Comparison of ENCODE assay signal across 21 cellular contexts in genomic region chr11:91966368-91966767, GRCh38.
DNase-seq lines count a peak whose midpoint lies in the region; ATAC-seq and TF ChIP-seq lines count a peak whose summit lies in the region.
"Had no signal": no experiment of that assay in that cellular context is flagged by ENCODE, and none has a peak within 500 bp of the region (broad histone marks: within the 10 kb centered on the region; RNA-seq: fewer than 3 reads in every experiment).

No MANE protein-coding gene starts in this region.

- no peak overlapping the region for H3K23ac ChIP-seq in H9 (ENCODE audit: insufficient read length, low read depth, low read length)

- no peaks in the 10 kb centered on the region for H3K79me1 ChIP-seq in H9 (ENCODE audit: insufficient read depth, low read depth, low read length, poor library complexity, severe bottlenecking)

- no peak overlapping the region for H4K8ac ChIP-seq in H9 (replicated peaks; ENCODE audit: insufficient read length, low read depth, low read length)

- peak; percentile 37 for ATAC-seq in left lobe of liver
- no peak for ATAC-seq in CD4-positive, alpha-beta T cell (ENCODE audit: poor library complexity)
- ATAC-seq: A549 had no signal

- H4K20me1 ChIP-seq in mammary epithelial cell (ENCODE audit: insufficient read depth, low read length) (no peaks in the 10 kb centered on the region), H9 (ENCODE audit: control insufficient read depth, insufficient read depth, insufficient read length) (no peaks in the 10 kb centered on the region)
- H4K20me1 ChIP-seq: BLaER1 treated with 17β-estradiol and CSF1 and Interleukin-3, amounts not matched to agents 10 nM and 100 nM had no signal

- no peaks in the 10 kb centered on the region for H3K27me3 Mint-ChIP-seq in MCF 10A (ENCODE audit: insufficient read depth, unreplicated experiment)
- H3K27me3 Mint-ChIP-seq in CD4-positive, alpha-beta T cell = no peaks in the 10 kb centered on the region
- no peaks in the 10 kb centered on the region for H3K27me3 Mint-ChIP-seq in H9 (ENCODE audit: low read depth)
- H3K27me3 Mint-ChIP-seq: CD4-positive, alpha-beta memory T cell had no signal

- WGBS in mammary epithelial cell (ENCODE audit: low coverage, missing lambda C conversion rate) = 86% methylated on average over 1 of the region's 1 CpG
- whole genome bisulfite sequencing in H9 (ENCODE audit: extremely low coverage, insufficient read length, low lambda C conversion rate) = no CpG with 5 or more reads among the region's 1 CpG

- H3K9me3 ChIP-seq in mammary epithelial cell (replicated peaks; ENCODE audit: insufficient read depth, low read length) = no peaks in the 10 kb centered on the region
- no peaks in the 10 kb centered on the region for H3K9me3 ChIP-seq in CD4-positive, alpha-beta T cell (ENCODE audit: control insufficient read depth, low read length)
- no peaks in the 10 kb centered on the region for H3K9me3 ChIP-seq in H9 (ENCODE audit: control insufficient read depth, low read depth, low read length)
- H3K9me3 ChIP-seq: BE2C had no signal

- H3K4me2 ChIP-seq in mammary epithelial cell (ENCODE audit: insufficient read depth, low read depth, low read length) (no peak overlapping the region), H9 (ENCODE audit: insufficient read depth, insufficient read length, low read length) (no peak overlapping the region)
- H3K4me2 ChIP-seq: A549; BLaER1 treated with 17β-estradiol and CSF1 and Interleukin-3, amounts not matched to agents 10 nM and 100 nM had no signal

- H3K27ac Mint-ChIP-seq in MCF 10A (ENCODE audit: low read depth, unreplicated experiment) (peak overlapping the region; percentile 58), H9 (no peak overlapping the region)
- no peak overlapping the region for H3K27ac Mint-ChIP-seq in CD4-positive, alpha-beta T cell
- H3K27ac Mint-ChIP-seq: CD14-positive monocyte; CD4-positive, alpha-beta memory T cell had no signal

- no peak overlapping the region for H3K27ac ChIP-seq in mammary epithelial cell (ENCODE audit: insufficient read depth, low read depth, low read length)
- no peak overlapping the region for H3K27ac ChIP-seq in CD4-positive, alpha-beta T cell (ENCODE audit: low read depth, low read length)
- H3K27ac ChIP-seq in H9 (ENCODE audit: insufficient read length, low read depth, low read length) = no peak overlapping the region
- H3K27ac ChIP-seq: A549; BLaER1 treated with 17β-estradiol and CSF1 and Interleukin-3, amounts not matched to agents 10 nM and 100 nM had no signal

- H2BK5ac ChIP-seq in H9 (ENCODE audit: insufficient read length, low read length) = no peak overlapping the region

- H4K5ac ChIP-seq in H9 (ENCODE audit: insufficient read length, low read depth, low read length) = no peak overlapping the region

- no peak overlapping the region for H2BK12ac ChIP-seq in H9 (ENCODE audit: insufficient read length, low read depth, low read length)

- no peaks in the 10 kb centered on the region for H3K79me2 ChIP-seq in mammary epithelial cell (ENCODE audit: insufficient read depth, low read length)
- no peaks in the 10 kb centered on the region for H3K79me2 ChIP-seq in H9 (ENCODE audit: insufficient read depth, low read length)

- in situ Hi-C loops in mammary epithelial cell (cut with MboI; ENCODE audit: low sequenced_read_pairs in 2 of 2) = no loop called here

- H2BK120ac ChIP-seq in H9 (ENCODE audit: low read depth, low read length, poor library complexity, severe bottlenecking) = no peak overlapping the region

- H3K4me3 ChIP-seq in mammary epithelial cell (replicated peaks in 1 of 3; ENCODE audit: insufficient read depth in 1 of 3, low read depth in 2 of 3, low read length in 3 of 3) = no peak overlapping the region
- H3K4me3 ChIP-seq: A549; BLaER1 treated with 17β-estradiol and CSF1 and Interleukin-3, amounts not matched to agents 10 nM and 100 nM had no signal

- DNase-seq in MCF 10A (ENCODE audit: unreplicated experiment) (no peak), mammary epithelial cell (no peak), DMS53 treated with DMSO at 0.1 percent for 48 hours (lab: John Stamatoyannopoulos, UW; ENCODE audit: unreplicated experiment) (peak; percentile 14), NCI-H69 (lab: John Stamatoyannopoulos, UW) (peak; percentile 15), left lobe of liver (ENCODE audit: low spot score) (no peak), H9 (no peak)
- DNase-seq in CD4-positive, alpha-beta T cell = no peak
- DNase-seq: 8988T; ACHN; AML-193; BE2C; Calu3; CD4-positive, alpha-beta memory T cell; COR-L47; DMS153; DND-41; GOT3; HCEC 1CT had no signal

- H3K9me3 Mint-ChIP-seq in MCF 10A (ENCODE audit: unreplicated experiment) = peaks cover 15% of the 10 kb centered on the region
- H3K9me3 Mint-ChIP-seq in CD4-positive, alpha-beta T cell = peaks cover 9% of the 10 kb centered on the region
- 0 out of 5 replicates have a peak, but pooled peaks cover 0 to 3% of the 10 kb centered on the region in 2 experiments for H3K9me3 Mint-ChIP-seq in H9

- H2BK15ac ChIP-seq in H9 (ENCODE audit: low read depth, low read length) = no peak overlapping the region

- H3K23me2 ChIP-seq in H9 (ENCODE audit: insufficient read length, low read depth, low read length, poor library complexity, severe bottlenecking) = no peaks in the 10 kb centered on the region

- H3K4me1 ChIP-seq in mammary epithelial cell (ENCODE audit: insufficient read depth, low read length) = no peaks in the 10 kb centered on the region
- no peaks in the 10 kb centered on the region for H3K4me1 ChIP-seq in H9 (ENCODE audit: insufficient read depth, low read length)
- H3K4me1 ChIP-seq: A549; BE2C; BLaER1 treated with 17β-estradiol and CSF1 and Interleukin-3, amounts not matched to agents 10 nM and 100 nM had no signal

- TF ChIP-seq CTCF in MCF 10A (IDR thresholded peaks at IDR 0.05; ENCODE audit: unreplicated experiment) (no peak), mammary epithelial cell (conservative IDR thresholded peaks at IDR 0.05 in 1 of 2, IDR thresholded peaks at IDR 0.05 in 1 of 2; ENCODE audit: extremely low read depth in 1 of 2, insufficient read depth in 1 of 2, low read depth in 1 of 2, low read length in 2 of 2) (no peak), H9 (conservative IDR thresholded peaks at IDR 0.05) (no peak)
- no peak for TF ChIP-seq CTCF in CD4-positive, alpha-beta T cell (IDR thresholded peaks at IDR 0.05)

- no peak overlapping the region for H3K56ac ChIP-seq in H9 (ENCODE audit: insufficient read length, low read depth, low read length)

- no peaks in the 10 kb centered on the region for H3K36me3 ChIP-seq in mammary epithelial cell (ENCODE audit: insufficient read depth, low read length)
- H3K36me3 ChIP-seq: BE2C; BLaER1 treated with 17β-estradiol and CSF1 and Interleukin-3, amounts not matched to agents 10 nM and 100 nM had no signal

- dilution Hi-C loops in mammary epithelial cell (cut with HindIII; ENCODE audit: low sequenced_read_pairs) = no loop called here

- no peak overlapping the region for H2AK5ac ChIP-seq in H9 (ENCODE audit: insufficient read length, low read length)

- H2AFZ ChIP-seq in mammary epithelial cell (ENCODE audit: low read depth, low read length) = no peak overlapping the region
- no peak overlapping the region for H2AFZ ChIP-seq in H9 (ENCODE audit: low read length)

- no peak overlapping the region for H3K4ac ChIP-seq in H9 (ENCODE audit: low read depth, low read length)

- intact Hi-C loops in MCF 10A (cut with micrococcal nuclease) = no loop called here
- intact Hi-C loops in mammary epithelial cell (cut with micrococcal nuclease) = no loop called here
- intact Hi-C loops in CD4-positive, alpha-beta T cell (cut with DNase I, micrococcal nuclease) = no loop called here

- H3K4me1 Mint-ChIP-seq in MCF 10A (ENCODE audit: insufficient read depth, unreplicated experiment) (peaks cover 12% of the 10 kb centered on the region), H9 (no peaks in the 10 kb centered on the region)
- no peaks in the 10 kb centered on the region for H3K4me1 Mint-ChIP-seq in CD4-positive, alpha-beta T cell (ENCODE audit: low read depth)
- H3K4me1 Mint-ChIP-seq: CD14-positive monocyte; CD4-positive, alpha-beta memory T cell had no signal

- H3T11ph ChIP-seq in H9 (ENCODE audit: low read length) = no peak overlapping the region

- H3K4me3 Mint-ChIP-seq in MCF 10A (ENCODE audit: unreplicated experiment) (no peak overlapping the region), H9 (no peak overlapping the region)
- no peak overlapping the region for H3K4me3 Mint-ChIP-seq in CD4-positive, alpha-beta T cell
- H3K4me3 Mint-ChIP-seq: CD14-positive monocyte; CD4-positive, alpha-beta memory T cell had no signal

- H3K9ac ChIP-seq in mammary epithelial cell (ENCODE audit: insufficient read depth, low read length) (no peak overlapping the region), H9 (ENCODE audit: extremely low read depth, insufficient read length, low read length) (no peak overlapping the region)
- H3K9ac ChIP-seq: BLaER1 treated with 17β-estradiol and CSF1 and Interleukin-3, amounts not matched to agents 10 nM and 100 nM had no signal

- no peak overlapping the region; the same call in 1 of the 2 replicates for H3K14ac ChIP-seq in H9 (ENCODE audit: insufficient read depth, low read length)

- no peak overlapping the region for H4K91ac ChIP-seq in H9 (ENCODE audit: insufficient read length, low read depth, low read length)

- POLR2A ChIA-PET in MCF 10A (lab: Yijun Ruan, JAX) = interaction anchor here (0.7 to 1.1 kb wide), 2 partner anchors 14 to 19 kb away, joined by 3 to 4 read pairs; no protein-coding TSS in a partner anchor
- POLR2A ChIA-PET in CD4-positive, alpha-beta T cell (lab: Charles Lee) = no interaction called here

- BruUV-seq in MCF 10A (replicated peaks; lab: Mats Ljungman, UMichigan) (no TSS peak), mammary epithelial cell (replicated peaks; lab: Mats Ljungman, UMichigan) (no TSS peak)

- H3K18ac ChIP-seq in H9 (ENCODE audit: insufficient read length, low read depth, low read length) = no peak overlapping the region

- CTCF ChIA-PET in MCF 10A (lab: Yijun Ruan, JAX) = no interaction called here
- CTCF ChIA-PET in mammary epithelial cell (lab: Charles Lee; ENCODE audit: low non-redundant PET) = no interaction called here
- CTCF ChIA-PET in CD4-positive, alpha-beta T cell (lab: Charles Lee) = no interaction called here

- no peaks in the 10 kb centered on the region for H3K27me3 ChIP-seq in mammary epithelial cell (ENCODE audit: insufficient read depth, low read length)
- no peaks in the 10 kb centered on the region for H3K27me3 ChIP-seq in CD4-positive, alpha-beta T cell (ENCODE audit: control insufficient read depth, insufficient read depth, low read length)
- H3K27me3 ChIP-seq in H9 (ENCODE audit: insufficient read depth, low read length) = no peaks in the 10 kb centered on the region; the same call in 1 of the 2 replicates
- H3K27me3 ChIP-seq: BE2C; BLaER1 treated with 17β-estradiol and CSF1 and Interleukin-3, amounts not matched to agents 10 nM and 100 nM had no signal

- no peak overlapping the region for H2BK20ac ChIP-seq in H9 (ENCODE audit: low read depth, low read length, poor library complexity, severe bottlenecking)

- H3K36me3 Mint-ChIP-seq in MCF 10A (ENCODE audit: insufficient read depth, unreplicated experiment) (peaks cover under 1% of the 10 kb centered on the region), H9 (ENCODE audit: insufficient read depth in 1 of 3, low read depth in 3 of 3) (no peaks in the 10 kb centered on the region)
- H3K36me3 Mint-ChIP-seq in CD4-positive, alpha-beta T cell (ENCODE audit: low read depth) = no peaks in the 10 kb centered on the region
- H3K36me3 Mint-ChIP-seq: CD14-positive monocyte; CD4-positive, alpha-beta memory T cell had no signal

Comparison
In these comparisons a context has a peak if more than half of its experiments do, and no peak if none do; other contexts are left out.
1. DNase-seq: peak in DMS53 treated with DMSO at 0.1 percent for 48 hours (single experiment) and NCI-H69 (single experiment); none in MCF 10A (single experiment), mammary epithelial cell (single experiment), left lobe of liver (single experiment), CD4-positive, alpha-beta T cell (0 of 10) and H9 (single experiment).